8 cellular contexts compared by ENCODE assay signal in genomic region chr10:120942806-120943413, GRCh38.
A peak's percentile ranks its signal among the peaks of the same experiment; 100 is the strongest.
DNase-seq lines count a peak whose midpoint lies in the region; ATAC-seq and TF ChIP-seq lines count a peak whose summit lies in the region.

No MANE protein-coding gene starts in this region.

- no peak overlapping the region for H3K4me3 Mint-ChIP-seq in activated naive CD4-positive, alpha-beta T cell treated with anti-CD3 and anti-CD28 coated beads, Interleukin-2, amount 10 ng/mL, durations not matched to agents 7 days and 5 days

- H3K4me3 ChIP-seq in GM23248 (no peak overlapping the region), Loucy (ENCODE audit: low read length, poor library complexity, severe bottlenecking) (peak overlapping the region; percentile 37)

- no peak overlapping the region for H3K27ac ChIP-seq in GM23248

- no peaks in the 10 kb centered on the region for H3K9me3 Mint-ChIP-seq in activated naive CD4-positive, alpha-beta T cell treated with anti-CD3 and anti-CD28 coated beads, Interleukin-2, amount 10 ng/mL, durations not matched to agents 7 days and 5 days

- H3F3A ChIP-seq in GM23248 (ENCODE audit: insufficient read depth), result no peaks in the 10 kb centered on the region
- H3F3A ChIP-seq in Loucy (ENCODE audit: low read depth), result no peaks in the 10 kb centered on the region

- in situ Hi-C loops in GM23248 (cut with MboI), result loop anchor here (10.0 kb wide), 2 partner anchors 792 to 962 kb away; no protein-coding TSS in a partner anchor

- no peaks in the 10 kb centered on the region for H3K9me2 ChIP-seq in GM23248 (ENCODE audit: insufficient read depth)
- no peaks in the 10 kb centered on the region for H3K9me2 ChIP-seq in Loucy (replicated peaks; ENCODE audit: low read depth, low read length)

- DNase-seq in EL (peak; percentile 70), GM23248 (peak; percentile 84), glomerular visceral epithelial cell (ENCODE audit: extremely low spot score) (peak; percentile 66), posterior vena cava (ENCODE audit: low spot score) (peak; percentile 94), ureter (ENCODE audit: low spot score) (peak; percentile 89)
- DNase-seq in activated naive CD4-positive, alpha-beta T cell treated with anti-CD3 and anti-CD28 coated beads, Interleukin-2, amount 10 ng/mL, durations not matched to agents 7 days and 5 days, result peak; percentile 83

- ATAC-seq in SK-N-SH treated with all-trans-retinoic acid at 6 μM for 48 hours, result peak; percentile 99

- H2AFZ ChIP-seq in GM23248 (peak overlapping the region; percentile 77), Loucy (ENCODE audit: low read length) (peak overlapping the region; percentile 73)

- H4K20me1 ChIP-seq in GM23248 (ENCODE audit: insufficient read depth), result no peaks in the 10 kb centered on the region
- H4K20me1 ChIP-seq in Loucy (ENCODE audit: insufficient read depth, low read length, poor library complexity, severe bottlenecking), result no peaks in the 10 kb centered on the region

- H3K79me2 ChIP-seq in GM23248 (ENCODE audit: insufficient read depth), result no peaks in the 10 kb centered on the region
- H3K79me2 ChIP-seq in Loucy (ENCODE audit: insufficient read depth, low read length), result no peaks in the 10 kb centered on the region

- no peaks in the 10 kb centered on the region for H3K36me3 Mint-ChIP-seq in activated naive CD4-positive, alpha-beta T cell treated with anti-CD3 and anti-CD28 coated beads, Interleukin-2, amount 10 ng/mL, durations not matched to agents 7 days and 5 days

- H3K27me3 ChIP-seq in GM23248 (replicated peaks; ENCODE audit: insufficient read depth) (no peaks in the 10 kb centered on the region), Loucy (ENCODE audit: insufficient read depth, low read length, poor library complexity, severe bottlenecking) (no peaks in the 10 kb centered on the region)

- H3K9me3 ChIP-seq in GM23248 (ENCODE audit: low read depth), result no peaks in the 10 kb centered on the region
- no peaks in the 10 kb centered on the region for H3K9me3 ChIP-seq in Loucy (ENCODE audit: insufficient read depth, low read depth, low read length)

- 29 to 31% methylated on average over 23 of the region's 23 CpGs for WGBS in GM23248 (ENCODE audit: low coverage in 1 of 2, low lambda C conversion rate in 2 of 2, missing lambda C conversion rate in 2 of 2), 2 experiments

- H3K27me3 Mint-ChIP-seq in activated naive CD4-positive, alpha-beta T cell treated with anti-CD3 and anti-CD28 coated beads, Interleukin-2, amount 10 ng/mL, durations not matched to agents 7 days and 5 days, result peaks cover 12% of the 10 kb centered on the region

- no peaks in the 10 kb centered on the region for H3K36me3 ChIP-seq in GM23248 (ENCODE audit: low read depth)
- H3K36me3 ChIP-seq in Loucy (ENCODE audit: insufficient read depth, low read length), result no peaks in the 10 kb centered on the region

- intact Hi-C loops in posterior vena cava (cut with DNase I), result loop anchor here (5.0 to 10.0 kb wide), 3 partner anchors 662 to 964 kb away; no protein-coding TSS in a partner anchor

- no peak overlapping the region for H3K9ac ChIP-seq in GM23248
- H3K9ac ChIP-seq in Loucy (ENCODE audit: low read depth, low read length, poor library complexity, severe bottlenecking), result no peak overlapping the region

- TF ChIP-seq CTCF in Loucy (conservative IDR thresholded peaks at IDR 0.05; ENCODE audit: low read length), result peak; percentile 85

- H3K4me1 ChIP-seq in GM23248 (ENCODE audit: insufficient read depth) (no peaks in the 10 kb centered on the region), Loucy (ENCODE audit: insufficient read depth, low read length, poor library complexity, severe bottlenecking) (no peaks in the 10 kb centered on the region)

- peak overlapping the region; percentile 44 for H3K4me2 ChIP-seq in GM23248 (ENCODE audit: unreplicated experiment)
- peak overlapping the region; percentile 25 for H3K4me2 ChIP-seq in Loucy (ENCODE audit: low read depth, low read length, poor library complexity, severe bottlenecking)

- CTCF ChIA-PET in activated naive CD4-positive, alpha-beta T cell treated with anti-CD3 and anti-CD28 coated beads, Interleukin-2, amount 10 ng/mL, durations not matched to agents 7 days and 5 days (lab: Charles Lee), result interaction anchor here (0.9 to 1.4 kb wide), 3 partner anchors 19 to 792 kb away, joined by 3 to 4 read pairs (median 4); no protein-coding TSS in a partner anchor

- H3K27ac Mint-ChIP-seq in activated naive CD4-positive, alpha-beta T cell treated with anti-CD3 and anti-CD28 coated beads, Interleukin-2, amount 10 ng/mL, durations not matched to agents 7 days and 5 days, result no peak overlapping the region

- H3K4me1 Mint-ChIP-seq in activated naive CD4-positive, alpha-beta T cell treated with anti-CD3 and anti-CD28 coated beads, Interleukin-2, amount 10 ng/mL, durations not matched to agents 7 days and 5 days, result peaks cover 9% of the 10 kb centered on the region

TF ChIP-seq in SK-N-SH treated with all-trans-retinoic acid at 6 μM for 48 hours, 23 proteins besides CTCF, POLR2A, EP300 and RAD21 (continues in another document):
- TF ChIP-seq ARNTL (CRISPR knock-in tag; IDR thresholded peaks at IDR 0.05; ENCODE audit: borderline replicate concordance, low read depth), result no peak
- TF ChIP-seq ZNF565 (CRISPR knock-in tag; conservative IDR thresholded peaks at IDR 0.05; ENCODE audit: low read depth), result no peak
- no peak for TF ChIP-seq ZNF70 (CRISPR knock-in tag; IDR thresholded peaks at IDR 0.05)
- no peak for TF ChIP-seq BACH2 (CRISPR knock-in tag; IDR thresholded peaks at IDR 0.05; ENCODE audit: borderline replicate concordance)
- TF ChIP-seq CSRNP3 (CRISPR knock-in tag; IDR thresholded peaks at IDR 0.05), result no peak
- TF ChIP-seq CSDC2 (CRISPR knock-in tag; IDR thresholded peaks at IDR 0.05), result no peak
- no peak for TF ChIP-seq TCF4 (CRISPR knock-in tag; IDR thresholded peaks at IDR 0.05; ENCODE audit: borderline replicate concordance)
- TF ChIP-seq SNAI2 (CRISPR knock-in tag; IDR thresholded peaks at IDR 0.05), result no peak
- no peak for TF ChIP-seq TSHZ2 (CRISPR knock-in tag; IDR thresholded peaks at IDR 0.05)
- TF ChIP-seq ZC3H10 (CRISPR knock-in tag; IDR thresholded peaks at IDR 0.05), result no peak
- TF ChIP-seq CREB5 (CRISPR knock-in tag; IDR thresholded peaks at IDR 0.05; ENCODE audit: low read depth), result no peak
- TF ChIP-seq ZFP30 (CRISPR knock-in tag; IDR thresholded peaks at IDR 0.05), result no peak
